26 cellular contexts compared by ENCODE assay signal in the genomic region with DNA sequence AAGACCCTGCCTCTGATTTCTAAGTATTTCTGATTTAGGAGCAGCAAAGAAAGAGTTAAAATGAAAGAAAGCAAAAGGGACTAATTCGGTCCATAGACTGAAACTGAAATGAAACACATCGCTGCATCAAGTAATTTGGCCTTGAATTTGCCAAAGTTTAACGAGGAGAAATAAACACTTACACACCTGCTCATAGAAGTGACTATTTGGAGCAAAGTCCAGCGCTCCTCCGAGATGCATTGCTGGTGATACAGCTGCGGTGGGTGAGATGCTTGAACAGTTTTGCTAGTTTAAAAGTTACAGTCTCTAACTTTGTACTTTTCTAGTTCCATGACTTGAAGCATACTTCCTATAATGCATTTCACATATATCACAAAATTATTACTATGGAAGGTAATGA. TPM values are rescaled to one million over a fixed set of nuclear protein-coding genes. Genes with fewer than 3 reads are reported as not detected.
"Had no signal": no experiment of that assay in that cellular context is flagged by ENCODE, and none has a peak within 500 bp of the region (broad histone marks: within the 10 kb centered on the region; RNA-seq: fewer than 3 reads in every experiment).

No MANE protein-coding gene starts in this region.

- H3K36me3 ChIP-seq: Peyer's patch, SJCRH30 had no signal

- H3K4me2 ChIP-seq: PC-9 had no signal

- H3K27ac ChIP-seq: PC-9, Peyer's patch, SJCRH30 had no signal

- H3K4me3 ChIP-seq: PC-9, Peyer's patch, SJCRH30 had no signal

- H3K9me3 ChIP-seq: SJCRH30 had no signal

- H3K4me1 ChIP-seq: Peyer's patch, SJCRH30 had no signal

- H2AFZ ChIP-seq: PC-9 had no signal

- H3K27me3 ChIP-seq: Peyer's patch, SJCRH30 had no signal

- DNase-seq: KBM-7, MV-4-11, NCI-H1048, NCI-H1105, NCI-H1417, NCI-H1436 treated with DMSO at 0.1 percent for 48 hours, NCI-H1694, NCI-H187 treated with DMSO at 0.1 percent for 48 hours, NCI-H2029 treated with DMSO at 0.1 percent for 48 hours, NCI-H2171 treated with DMSO at 0.1 percent for 48 hours, NCI-H345, NCI-H446 treated with DMSO at 0.1 percent for 48 hours, NCI-H510A treated with DMSO at 0.1 percent for 48 hours, NCI-H526, NCI-H748 treated with DMSO at 0.1 percent for 48 hours, OCI-M1, PC-9, Peyer's patch, SHP77 treated with DMSO at 0.1 percent for 48 hours, SJCRH30 had no signal

- ATAC-seq: Right ventricle myocardium inferior, SK-N-SH treated with all-trans-retinoic acid at 6 μM for 48 hours had no signal

RNA-seq across cellular contexts. Expression of gene GALR1, which starts 18.3 kb away (rescaled TPM):
- total RNA-seq: HT1080, LHCN-M2, MCF 10A, PC-9, Right ventricle myocardium inferior, RPMI7951, SJCRH30 had no signal
